In genomic region chr13:98173431-98173921, GRCh38 we compare ENCODE assay signal across 8 cellular contexts. TPM values are rescaled to one million over a fixed set of nuclear protein-coding genes. Genes with fewer than 3 reads are reported as not detected.
A peak's percentile ranks its signal among the peaks of the same experiment; 100 is the strongest.
DNase-seq lines count a peak whose midpoint lies in the region; ATAC-seq, FAIRE-seq and TF ChIP-seq lines count a peak whose summit lies in the region.

No MANE protein-coding gene starts in this region.

- H3K27me3 ChIP-seq in HUES48 (ENCODE audit: control insufficient read depth, insufficient read depth, low read length) (no peaks in the 10 kb centered on the region), colonic mucosa (no peaks in the 10 kb centered on the region), HepG2 (ENCODE audit: control insufficient read depth in 1 of 2, insufficient read depth in 2 of 2, low read length in 2 of 2) (no peaks in the 10 kb centered on the region), transverse colon (no peaks in the 10 kb centered on the region)

- H4K20me1 ChIP-seq in HepG2 (ENCODE audit: insufficient read depth, low read length): peaks cover 74% of the 10 kb centered on the region

- 0% methylated on average over 5 of the region's 5 CpGs for WGBS in HepG2 (ENCODE audit: low lambda C conversion rate)
- 61% methylated on average over 5 of the region's 5 CpGs; no CpG with 5 or more reads in 1 of the 2 donors for WGBS in transverse colon (ENCODE audit: low coverage in 1 of 2), 2 donors

- POLR2A ChIA-PET in HepG2 (lab: Yijun Ruan, JAX): interaction anchor here (0.9 to 1.8 kb wide), 7 partner anchors 27 to 100 kb away, joined by 3 to 5 read pairs (median 3); no protein-coding TSS in a partner anchor

- H3K9me3 ChIP-seq in HUES48 (ENCODE audit: control insufficient read depth, insufficient read depth, low read length) (no peaks in the 10 kb centered on the region), colonic mucosa (no peaks in the 10 kb centered on the region), HepG2 (ENCODE audit: low read length) (no peaks in the 10 kb centered on the region), transverse colon (no peaks in the 10 kb centered on the region)

- no peak for TF ChIP-seq CTCF in colonic mucosa (IDR thresholded peaks at IDR 0.05)
- no peak for TF ChIP-seq CTCF in HepG2 (CRISPR knock-in tag; IDR thresholded peaks at IDR 0.05)
- TF ChIP-seq CTCF in transverse colon (IDR thresholded peaks at IDR 0.05): no peak

- no peak for TF ChIP-seq RAD21 in HepG2 (CRISPR knock-in tag; IDR thresholded peaks at IDR 0.05)

- H3K79me2 ChIP-seq in HepG2 (ENCODE audit: insufficient read depth, low read length): peaks cover 98% of the 10 kb centered on the region

- no peak overlapping the region for H2AFZ ChIP-seq in HepG2 (ENCODE audit: low read length)

- intact Hi-C loops in colonic mucosa (cut with DNase I) (no loop called here), HepG2 (cut with micrococcal nuclease; ENCODE audit: unreplicated experiment) (loop anchor here (1.0 kb wide), 1 partner anchor 26 kb away; no protein-coding TSS in a partner anchor), transverse colon (cut with DNase I; ENCODE audit: low total_unique reads) (no loop called here)

- TF ChIP-seq EP300 in HepG2 (IDR thresholded peaks at IDR 0.05; ENCODE audit: low read depth in 2 of 2, low read length in 2 of 2) (peak in 1 of 2 experiments; percentile 79; a peak in 2 of 4 replicates), HepG2 (CRISPR knock-in tag; IDR thresholded peaks at IDR 0.05; ENCODE audit: borderline replicate concordance) (peak; percentile 72; the same call in 1 of the 2 replicates), transverse colon (IDR thresholded peaks at IDR 0.05; ENCODE audit: low read depth) (no peak)

- H3K27ac ChIP-seq in HUES48 (ENCODE audit: low read depth, low read length) (peak overlapping the region; percentile 74), colonic mucosa (peak overlapping the region; percentile 47), HepG2 (ENCODE audit: extremely low read length, insufficient read depth, low read length) (peak overlapping the region; percentile 63), transverse colon (peak overlapping the region; percentile 60 to 77 (median 72))

- TF ChIP-seq POLR2A in HepG2 (IDR thresholded peaks at IDR 0.05; ENCODE audit: insufficient read depth in 1 of 2, low read depth in 2 of 2, low read length in 2 of 2): no peak
- TF ChIP-seq POLR2A in transverse colon (IDR thresholded peaks at IDR 0.05): no peak

- H3K4me2 ChIP-seq in HepG2 (ENCODE audit: low read depth, low read length): peak overlapping the region; percentile 5

- H3K4me1 ChIP-seq in HUES48 (ENCODE audit: control insufficient read depth, insufficient read depth, low read length) (peaks cover 47% of the 10 kb centered on the region), colonic mucosa (peaks cover 8% of the 10 kb centered on the region), HepG2 (ENCODE audit: insufficient read depth, low read length) (peaks cover 65% of the 10 kb centered on the region), transverse colon (peaks cover 12 to 40% (median 29%) of the 10 kb centered on the region in 4 donors)

- FAIRE-seq in HepG2 (lab: Jason Lieb, UNC): peak; percentile 93

- in situ Hi-C loops in HepG2 (cut with HindIII; ENCODE audit: extremely low pct_ligation_motif_present, low pct_unique_long_range_greater_than_20kb): no loop called here
- in situ Hi-C loops in transverse colon (cut with MboI; ENCODE audit: low pct_ligation_motif_present in 1 of 4, low pct_unique_long_range_greater_than_20kb in 1 of 4, low sequenced_read_pairs in 3 of 4): no loop called here

- BruUV-seq in HepG2 (replicated peaks; lab: Mats Ljungman, UMichigan): no TSS peak

- peak; percentile 91 for ATAC-seq in HepG2
- no peak for ATAC-seq in HG02678 (IDR thresholded peaks at IDR 0.05; ENCODE audit: unreplicated experiment)
- ATAC-seq in HG02884 (IDR thresholded peaks at IDR 0.05; ENCODE audit: unreplicated experiment): no peak

- no peaks in the 10 kb centered on the region for H3K36me3 ChIP-seq in HUES48 (ENCODE audit: control insufficient read depth, insufficient read depth, low read length)
- H3K36me3 ChIP-seq in colonic mucosa: no peaks in the 10 kb centered on the region
- peaks cover 8 to 24% of the 10 kb centered on the region in 2 experiments for H3K36me3 ChIP-seq in HepG2 (replicated peaks in 1 of 2; ENCODE audit: control insufficient read depth in 1 of 2, insufficient read depth in 2 of 2, low read length in 2 of 2)
- no peaks in the 10 kb centered on the region for H3K36me3 ChIP-seq in transverse colon

- DNase-seq in colonic mucosa: no peak
- DNase-seq in HepG2 (ENCODE audit: low spot score): peak; percentile 95
- DNase-seq in transverse colon: peak; percentile 15
- no peak for DNase-seq in putamen (ENCODE audit: low spot score)
- DNase-seq in NCI-H1436 (lab: John Stamatoyannopoulos, UW): no peak

- no peak overlapping the region for H3K4me3 ChIP-seq in HUES48 (ENCODE audit: low read depth, low read length)
- H3K4me3 ChIP-seq in colonic mucosa: no peak overlapping the region
- no peak overlapping the region; a peak in 1 of 6 replicates for H3K4me3 ChIP-seq in HepG2 (replicated peaks in 1 of 3; ENCODE audit: insufficient read depth in 1 of 3, low read depth in 2 of 3, low read length in 3 of 3)
- H3K4me3 ChIP-seq in transverse colon: no peak overlapping the region

- CTCF ChIA-PET in HepG2 (lab: Yijun Ruan, JAX; ENCODE audit: low intra/inter-chr PET ratio, low total read pairs): no interaction called here

- H3K9ac ChIP-seq in HUES48 (ENCODE audit: low read depth, low read length) (no peak overlapping the region), colonic mucosa (ENCODE audit: low read depth in 2 of 2, low read length in 2 of 2) (peak overlapping the region in 1 of 2 donors; percentile 23), HepG2 (ENCODE audit: insufficient read depth, low read depth, low read length) (peak overlapping the region; percentile 26; the same call in 1 of the 2 replicates)

TF ChIP-seq in HepG2, 621 proteins besides CTCF, POLR2A, EP300 and RAD21 (continues in another document):
- TF ChIP-seq STAT5B (CRISPR knock-in tag; IDR thresholded peaks at IDR 0.05): no peak
- no peak for TF ChIP-seq SRF (IDR thresholded peaks at IDR 0.05; ENCODE audit: low read depth, low read length)
- peak; percentile 71; the same call in 1 of the 2 replicates for TF ChIP-seq MIER3 (CRISPR knock-in tag; IDR thresholded peaks at IDR 0.05; ENCODE audit: borderline replicate concordance)
- peak; percentile 67; the same call in 1 of the 2 replicates for TF ChIP-seq HOXA3 (CRISPR knock-in tag; IDR thresholded peaks at IDR 0.05)
- TF ChIP-seq JUN (CRISPR knock-in tag; IDR thresholded peaks at IDR 0.05): peak; percentile 86
- TF ChIP-seq ZNF773 (CRISPR knock-in tag; IDR thresholded peaks at IDR 0.05; ENCODE audit: borderline replicate concordance): no peak

RNA-seq across cellular contexts. Expression of gene RNF113B, which starts 3.6 kb away (rescaled TPM):
- total RNA-seq in colonic mucosa (not detected), HepG2 (2016; rRNA removed; fragmentation: Illumina TruSeq; extraction: Trizol) (not detected in 2 replicates), transverse colon (not detected)
- not detected in 2 replicates for total RNA-seq in HepG2 (2016; cell fraction: cytosol; rRNA removed; fragmentation: Illumina TruSeq; extraction: Trizol; ENCODE audit: low read depth)
- total RNA-seq in HepG2 (2016; cell fraction: insoluble cytoplasmic fraction; rRNA removed; fragmentation: Illumina TruSeq; extraction: Trizol): not detected in 2 replicates
- total RNA-seq in HepG2 (2016; cell fraction: membrane; rRNA removed; fragmentation: Illumina TruSeq; extraction: Trizol): not detected in 2 replicates
- not detected in 2 replicates for total RNA-seq in HepG2 (2016; cell fraction: nucleus; rRNA removed; fragmentation: Illumina TruSeq; extraction: Trizol)
- not detected in 2 replicates for polyA plus RNA-seq in HepG2 (2011; rRNA removed)
- polyA plus RNA-seq in HepG2 (2011; cell fraction: cytosol; rRNA removed): not detected in 2 replicates
- not detected in 2 replicates for polyA plus RNA-seq in HepG2 (2011; cell fraction: nucleus; rRNA removed)
- polyA plus RNA-seq in HepG2 (2012): 0.15 TPM in 1 of 2 replicates, not detected in the other
- polyA plus RNA-seq in HepG2 (2016; cell fraction: cytosol; fragmentation: Illumina TruSeq; extraction: Trizol; ENCODE audit: low read depth): not detected in 2 replicates
- polyA plus RNA-seq in HepG2 (2016; cell fraction: insoluble cytoplasmic fraction; fragmentation: Illumina TruSeq; extraction: Trizol; ENCODE audit: low read depth): not detected in 2 replicates
- not detected in 2 replicates for polyA plus RNA-seq in HepG2 (2016; cell fraction: membrane; fragmentation: Illumina TruSeq; extraction: Trizol; ENCODE audit: low read depth)
- not detected in 2 replicates for polyA plus RNA-seq in HepG2 (2016; cell fraction: nucleus; fragmentation: Illumina TruSeq; extraction: Trizol; ENCODE audit: insufficient read depth, low read depth)
- polyA minus RNA-seq in HepG2 (2011; rRNA and poly(A)+ RNA removed; ENCODE audit: low replicate concordance): not detected in 2 replicates
- polyA minus RNA-seq in HepG2 (2011; cell fraction: cytosol; rRNA and poly(A)+ RNA removed): not detected in 2 replicates
- not detected in 2 replicates for polyA minus RNA-seq in HepG2 (2011; cell fraction: nucleus; rRNA and poly(A)+ RNA removed)

RNA-seq across cellular contexts. Expression of gene FARP1, which starts 30.6 kb away (rescaled TPM):
- total RNA-seq in colonic mucosa (10 to 100 TPM; 39.1 to 53.5 TPM), HepG2 (2016; rRNA removed; fragmentation: Illumina TruSeq; extraction: Trizol) (70.1 and 70.6 TPM in 2 replicates), transverse colon (10 to 100 TPM; 32.8 to 41.8 (median 38.3) TPM)
- total RNA-seq in HepG2 (2016; cell fraction: cytosol; rRNA removed; fragmentation: Illumina TruSeq; extraction: Trizol; ENCODE audit: low read depth): 91.6 and 94.1 TPM in 2 replicates
- total RNA-seq in HepG2 (2016; cell fraction: insoluble cytoplasmic fraction; rRNA removed; fragmentation: Illumina TruSeq; extraction: Trizol): 64.4 and 75.8 TPM in 2 replicates
- total RNA-seq in HepG2 (2016; cell fraction: membrane; rRNA removed; fragmentation: Illumina TruSeq; extraction: Trizol): 122 and 143 TPM in 2 replicates
- 136 and 157 TPM in 2 replicates for total RNA-seq in HepG2 (2016; cell fraction: nucleus; rRNA removed; fragmentation: Illumina TruSeq; extraction: Trizol)
- polyA plus RNA-seq in HepG2 (2011; rRNA removed): 109 and 126 TPM in 2 replicates
- polyA plus RNA-seq in HepG2 (2011; cell fraction: cytosol; rRNA removed): 71.5 and 112 TPM in 2 replicates
- 463 and 562 TPM in 2 replicates for polyA plus RNA-seq in HepG2 (2011; cell fraction: nucleus; rRNA removed)
- polyA plus RNA-seq in HepG2 (2012): 322 and 394 TPM in 2 replicates
- polyA plus RNA-seq in HepG2 (2016; cell fraction: cytosol; fragmentation: Illumina TruSeq; extraction: Trizol; ENCODE audit: low read depth): 109 and 112 TPM in 2 replicates
- 77.6 and 113 TPM in 2 replicates for polyA plus RNA-seq in HepG2 (2016; cell fraction: insoluble cytoplasmic fraction; fragmentation: Illumina TruSeq; extraction: Trizol; ENCODE audit: low read depth)
- polyA plus RNA-seq in HepG2 (2016; cell fraction: membrane; fragmentation: Illumina TruSeq; extraction: Trizol; ENCODE audit: low read depth): 192 and 207 TPM in 2 replicates
- 224 and 256 TPM in 2 replicates for polyA plus RNA-seq in HepG2 (2016; cell fraction: nucleus; fragmentation: Illumina TruSeq; extraction: Trizol; ENCODE audit: insufficient read depth, low read depth)
- polyA minus RNA-seq in HepG2 (2011; rRNA and poly(A)+ RNA removed; ENCODE audit: low replicate concordance): 0.68 and 162 TPM in 2 replicates
- 152 and 206 TPM in 2 replicates for polyA minus RNA-seq in HepG2 (2011; cell fraction: cytosol; rRNA and poly(A)+ RNA removed)
- polyA minus RNA-seq in HepG2 (2011; cell fraction: nucleus; rRNA and poly(A)+ RNA removed): 598 and 660 TPM in 2 replicates

Comparison
In these comparisons a context has a peak if more than half of its experiments do, and no peak if none do; other contexts are left out.
1. DNase-seq: peak in HepG2 (single experiment) and transverse colon (single experiment); none in colonic mucosa (single experiment), putamen (single experiment) and NCI-H1436 (single experiment).
2. Peak in every context shown above with its lines, with median percentiles within 50 percentile points of each other: H3K27ac ChIP-seq.